ENCODE assay signal across 12 cellular contexts in genomic region chr11:2138075-2138435, GRCh38. TPM values are rescaled to one million over a fixed set of nuclear protein-coding genes. Genes with fewer than 3 reads are reported as not detected.
DNase-seq lines count a peak whose midpoint lies in the region; ATAC-seq, FAIRE-seq and TF ChIP-seq lines count a peak whose summit lies in the region.
"Had no signal": no experiment of that assay in that cellular context is flagged by ENCODE, and none has a peak within 500 bp of the region (broad histone marks: within the 10 kb centered on the region; RNA-seq: fewer than 3 reads in every experiment).

No MANE protein-coding gene starts in this region.

- ATAC-seq in memory B cell (ENCODE audit: low read depth): no peak
- no peak for ATAC-seq in GM18907 (IDR thresholded peaks at IDR 0.05; ENCODE audit: unreplicated experiment)
- ATAC-seq in HG03175 (IDR thresholded peaks at IDR 0.05; ENCODE audit: unreplicated experiment): no peak

- H3K9me3 Mint-ChIP-seq in memory B cell: no peaks in the 10 kb centered on the region

- H3K27me3 Mint-ChIP-seq in memory B cell: peaks cover 39% of the 10 kb centered on the region

- H3K9me3 ChIP-seq in thymus (ENCODE audit: control insufficient read depth): no peaks in the 10 kb centered on the region

- H3K4me3 Mint-ChIP-seq in memory B cell: peak overlapping the region; percentile 83

- peak overlapping the region; percentile 69 for H3K27ac Mint-ChIP-seq in memory B cell

- FAIRE-seq in bronchial epithelial cell (lab: Jason Lieb, UNC): no peak

- 3% methylated on average over 43 of the region's 43 CpGs for WGBS in thymus

- no peak for TF ChIP-seq CTCF in bronchial epithelial cell (IDR thresholded peaks at IDR 0.05; ENCODE audit: insufficient read depth, low read length, severe bottlenecking)

- peak overlapping the region; percentile 23 for H3K4me3 ChIP-seq in bronchial epithelial cell (ENCODE audit: low read depth, low read length)
- peak overlapping the region; percentile 18 for H3K4me3 ChIP-seq in thymus (ENCODE audit: low read length)

- no peaks in the 10 kb centered on the region for H3K36me3 ChIP-seq in bronchial epithelial cell (ENCODE audit: control insufficient read depth, insufficient read depth, low read length)
- H3K36me3 ChIP-seq in thymus (ENCODE audit: control insufficient read depth, insufficient read depth): no peaks in the 10 kb centered on the region

- H3K27me3 ChIP-seq in bronchial epithelial cell (ENCODE audit: control insufficient read depth, insufficient read depth, low read length): peaks cover 19% of the 10 kb centered on the region
- peaks cover 81% of the 10 kb centered on the region for H3K27me3 ChIP-seq in thymus (ENCODE audit: control insufficient read depth, insufficient read depth)

- no peaks in the 10 kb centered on the region for H3K36me3 Mint-ChIP-seq in memory B cell

- H3K27ac ChIP-seq in thymus (ENCODE audit: low read depth): no peak overlapping the region
- H3K27ac ChIP-seq: 22Rv1 had no signal

- H3K4me1 Mint-ChIP-seq in memory B cell: peaks cover 14% of the 10 kb centered on the region

- DNase-seq in NCI-H1417 (lab: John Stamatoyannopoulos, UW) (peak in 2 of 3 experiments; percentile 62 to 64), NCI-H1417 treated with DMSO at 0.1 percent for 48 hours (lab: John Stamatoyannopoulos, UW) (no peak), bronchial epithelial cell (ENCODE audit: low read depth) (no peak), memory B cell (ENCODE audit: low spot score in 2 of 2) (no peak), cortex of kidney (lab: John Stamatoyannopoulos, UW) (no peak)
- DNase-seq: NCI-H510A had no signal

- H3K4me1 ChIP-seq in thymus (ENCODE audit: control insufficient read depth, insufficient read depth, low read length): no peaks in the 10 kb centered on the region

RNA-seq across cellular contexts. Expression of gene IGF2, which starts 1.1 kb away (rescaled TPM):
- total RNA-seq in bronchial epithelial cell: 1.0 and 6.6 TPM in 2 replicates
- 7.2 TPM for polyA plus RNA-seq in thymus

RNA-seq across cellular contexts. Expression of gene INS, which starts 23.0 kb away (rescaled TPM):
- total RNA-seq in bronchial epithelial cell: not detected in 2 replicates
- 2.4 TPM for polyA plus RNA-seq in thymus
- total RNA-seq: dermis microvascular lymphatic vessel endothelial cell, lung microvascular endothelial cell had no signal

RNA-seq across cellular contexts. Expression of gene TH, which starts 33.6 kb away (rescaled TPM):
- total RNA-seq in bronchial epithelial cell: under 0.01 and 0.13 TPM in 2 replicates
- polyA plus RNA-seq in thymus: 0.46 TPM

Comparison
In these comparisons a context has a peak if more than half of its experiments do, and no peak if none do; other contexts are left out.
1. DNase-seq: peak in NCI-H1417 (2 of 3); none in NCI-H1417 treated with DMSO at 0.1 percent for 48 hours (single experiment), bronchial epithelial cell (single experiment), memory B cell (0 of 2) and cortex of kidney (single experiment).